In genomic region chr15:51731549-51732267, GRCh38 we compare ENCODE assay signal across 8 cellular contexts. TPM values are rescaled to one million over a fixed set of nuclear protein-coding genes. Genes with fewer than 3 reads are reported as not detected.
DNase-seq lines count a peak whose midpoint lies in the region; ATAC-seq and TF ChIP-seq lines count a peak whose summit lies in the region.

No MANE protein-coding gene starts in this region.

- peak overlapping the region; percentile 69 for H3K4me2 ChIP-seq in SU-DHL-6 (ENCODE audit: low read depth, low read length, poor library complexity, severe bottlenecking)

- no peaks in the 10 kb centered on the region for H3K9me2 ChIP-seq in SU-DHL-6 (replicated peaks; ENCODE audit: insufficient read depth, low read length)

- no peaks in the 10 kb centered on the region for H3K79me2 ChIP-seq in SU-DHL-6 (ENCODE audit: insufficient read depth, low read length)

- no peaks in the 10 kb centered on the region for H3K9me3 Mint-ChIP-seq in natural killer cell

- DNase-seq in Ammon's horn (ENCODE audit: low spot score) (peak; percentile 69), dermis blood vessel endothelial cell (peak; percentile 17), natural killer cell (peak; percentile 26), SHP77 (lab: John Stamatoyannopoulos, UW) (no peak), OCI-M2 (lab: John Stamatoyannopoulos, UW; ENCODE audit: unreplicated experiment) (no peak)

- no peaks in the 10 kb centered on the region for H3K36me3 Mint-ChIP-seq in natural killer cell

- peak overlapping the region; percentile 97 to 99 for H3K27ac Mint-ChIP-seq in natural killer cell

- H3K4me1 Mint-ChIP-seq in natural killer cell = peaks cover 69 to 74% of the 10 kb centered on the region in 2 donors

- intact Hi-C loops in natural killer cell (cut with micrococcal nuclease) = loop anchor here (10.0 kb wide), 1 partner anchor 93 kb away; the partner anchor contains the start of gene TMOD3

- no peaks in the 10 kb centered on the region for H3K27me3 Mint-ChIP-seq in natural killer cell (ENCODE audit: low read depth in 2 of 2)

- no peaks in the 10 kb centered on the region for H4K20me1 ChIP-seq in SU-DHL-6 (ENCODE audit: low read depth, low read length)

- no peaks in the 10 kb centered on the region for H3K9me3 ChIP-seq in SU-DHL-6 (ENCODE audit: insufficient read depth, low read length)

- H3K36me3 ChIP-seq in SU-DHL-6 (ENCODE audit: low read length) = no peaks in the 10 kb centered on the region

- peak; percentile 73 for ATAC-seq in GM19035 (IDR thresholded peaks at IDR 0.05; ENCODE audit: unreplicated experiment)
- peak; percentile 58 for ATAC-seq in HG03135 (IDR thresholded peaks at IDR 0.05; ENCODE audit: unreplicated experiment)
- ATAC-seq in natural killer cell = peak; percentile 68 to 78 (median 75)

- no peak for TF ChIP-seq CTCF in SU-DHL-6 (IDR thresholded peaks at IDR 0.05; ENCODE audit: insufficient read depth, low read length, poor library complexity, severe bottlenecking)
- TF ChIP-seq CTCF in natural killer cell (IDR thresholded peaks at IDR 0.05) = no peak

- 0 out of 2 replicates have a peak overlapping the region, but pooled peaks have one; percentile 14 for H3K27ac ChIP-seq in SU-DHL-6 (ENCODE audit: low read depth, low read length)

- peak overlapping the region; percentile 31 for H3K4me3 ChIP-seq in SU-DHL-6 (ENCODE audit: insufficient read depth, low read length, poor library complexity, severe bottlenecking)

- peak overlapping the region; percentile 94 for H3K4me3 Mint-ChIP-seq in natural killer cell

- no peak overlapping the region for H3K9ac ChIP-seq in SU-DHL-6 (ENCODE audit: low read length)

- H2AFZ ChIP-seq in SU-DHL-6 (ENCODE audit: low read depth, low read length, severe bottlenecking) = no peak overlapping the region

- H3F3A ChIP-seq in SU-DHL-6 (ENCODE audit: insufficient read depth) = peaks cover 6% of the 10 kb centered on the region; the same call in 1 of the 2 replicates

- H3K27me3 ChIP-seq in SU-DHL-6 (ENCODE audit: low read length) = no peaks in the 10 kb centered on the region

RNA-seq across cellular contexts. Expression of gene LYSMD2, which starts 5.7 kb away (rescaled TPM):
- total RNA-seq in dermis blood vessel endothelial cell (24.2 and 33.4 TPM in 2 replicates), natural killer cell (10 to 100 TPM in 1 of 3 donors, 1 to 10 TPM in 2; 8.1 to 13.6 (median 8.6) TPM)

RNA-seq across cellular contexts. Expression of gene TMOD2, which starts 19.7 kb away (rescaled TPM):
- total RNA-seq in dermis blood vessel endothelial cell (22.3 and 32.8 TPM in 2 replicates), natural killer cell (1 to 10 TPM; 1.6 to 4.7 (median 1.6) TPM)

RNA-seq across cellular contexts. Expression of gene SCG3, which starts 50.4 kb away (rescaled TPM):
- total RNA-seq in dermis blood vessel endothelial cell (under 0.01 and 0.60 TPM in 2 replicates), natural killer cell (not detected)

Comparison
In these comparisons a context has a peak if more than half of its experiments do, and no peak if none do; other contexts are left out.
1. DNase-seq: peak in Ammon's horn (single experiment), dermis blood vessel endothelial cell (single experiment) and natural killer cell (single experiment); none in SHP77 (0 of 2) and OCI-M2 (single experiment).
2. Peak in every context shown above with its lines, with median percentiles within 50 percentile points of each other: ATAC-seq.